In the genomic region with DNA sequence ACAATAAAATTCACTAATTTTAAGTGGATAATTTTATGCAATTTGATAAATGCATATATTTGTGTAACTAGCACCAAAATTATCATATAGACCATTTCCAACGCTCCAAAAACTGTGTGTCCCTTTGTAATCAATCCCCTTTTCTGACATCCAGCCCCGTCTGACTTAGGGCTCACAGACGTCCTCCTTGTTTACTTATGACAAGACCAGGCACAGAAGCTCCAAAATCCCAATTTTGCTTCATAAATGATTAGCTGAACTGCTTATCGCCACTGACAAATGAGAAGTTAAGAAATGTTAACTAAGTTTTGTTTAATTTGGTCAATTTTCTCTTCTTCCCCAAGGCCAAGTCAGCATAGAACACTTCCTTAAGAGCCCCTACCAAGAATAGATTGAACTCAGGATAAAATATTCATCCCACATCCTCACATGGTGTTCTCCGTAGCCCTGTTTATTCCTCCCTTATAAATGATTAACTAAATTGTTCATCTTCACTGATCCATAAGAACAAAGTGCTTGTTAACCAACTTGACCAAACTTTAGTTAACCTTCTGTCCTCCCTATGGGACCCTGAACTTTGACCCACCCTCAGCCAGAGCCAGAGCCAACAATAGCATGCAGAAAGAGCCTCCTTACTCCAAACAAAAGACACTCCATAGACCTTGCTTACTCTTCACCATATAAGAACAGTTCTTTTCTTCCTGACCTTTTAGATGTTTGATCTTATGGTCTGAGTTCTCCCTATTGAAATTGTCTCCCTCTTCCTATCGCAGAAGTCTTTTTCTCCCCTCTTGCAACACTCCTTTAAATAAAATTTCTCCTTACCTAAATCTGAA, we compare ENCODE assay signal across 24 cellular contexts. TPM values are rescaled to one million over a fixed set of nuclear protein-coding genes. Genes with fewer than 3 reads are reported as not detected.
DNase-seq lines count a peak whose midpoint lies in the region; ATAC-seq and TF ChIP-seq lines count a peak whose summit lies in the region.
"Had no signal": no experiment of that assay in that cellular context is flagged by ENCODE, and none has a peak within 500 bp of the region (broad histone marks: within the 10 kb centered on the region; RNA-seq: fewer than 3 reads in every experiment).

No MANE protein-coding gene starts in this region.

- H3K27ac ChIP-seq in 22Rv1 (peak overlapping the region; percentile 83), VCaP (peak overlapping the region; percentile 20)
- H3K27ac ChIP-seq: RWPE1, SK-N-MC had no signal

- no peak for ATAC-seq in natural killer cell treated with Interleukin-12 subunit alpha and Interleukin-12 subunit beta and Interleukin-15 and Interleukin-18, amount 100 ng/mL, for 72 hours
- ATAC-seq in GM19397 (IDR thresholded peaks at IDR 0.05; ENCODE audit: unreplicated experiment): no peak
- ATAC-seq: CD8-positive, alpha-beta T cell had no signal

- H3K27ac Mint-ChIP-seq in natural killer cell treated with Interleukin-12 subunit alpha and Interleukin-12 subunit beta and Interleukin-15 and Interleukin-18, amount 100 ng/mL, for 72 hours: no peak overlapping the region
- H3K27ac Mint-ChIP-seq: CD8-positive, alpha-beta T cell had no signal

- H3K4me1 Mint-ChIP-seq in natural killer cell treated with Interleukin-12 subunit alpha and Interleukin-12 subunit beta and Interleukin-15 and Interleukin-18, amount 100 ng/mL, for 72 hours (ENCODE audit: low read depth in 2 of 2): no peaks in the 10 kb centered on the region

- H3K4me3 Mint-ChIP-seq in natural killer cell treated with Interleukin-12 subunit alpha and Interleukin-12 subunit beta and Interleukin-15 and Interleukin-18, amount 100 ng/mL, for 72 hours: no peak overlapping the region
- H3K4me3 Mint-ChIP-seq: CD8-positive, alpha-beta T cell had no signal

- no peaks in the 10 kb centered on the region for H3K9me3 Mint-ChIP-seq in natural killer cell treated with Interleukin-12 subunit alpha and Interleukin-12 subunit beta and Interleukin-15 and Interleukin-18, amount 100 ng/mL, for 72 hours
- H3K9me3 Mint-ChIP-seq: CD8-positive, alpha-beta T cell had no signal

- no peak for TF ChIP-seq CTCF in 22Rv1 (IDR thresholded peaks at IDR 0.05)
- TF ChIP-seq CTCF in VCaP (conservative IDR thresholded peaks at IDR 0.05): no peak

- H3K36me3 Mint-ChIP-seq in natural killer cell treated with Interleukin-12 subunit alpha and Interleukin-12 subunit beta and Interleukin-15 and Interleukin-18, amount 100 ng/mL, for 72 hours: no peaks in the 10 kb centered on the region
- H3K36me3 Mint-ChIP-seq: CD8-positive, alpha-beta T cell had no signal

- DNase-seq in kidney tubule cell (ENCODE audit: low spot score) (peak; percentile 73), mucosa of gallbladder (ENCODE audit: low spot score) (peak; percentile 57), NCI-H748 treated with DMSO at 0.1 percent for 48 hours (lab: John Stamatoyannopoulos, UW) (no peak), NCI-H1694 (lab: John Stamatoyannopoulos, UW) (no peak)
- DNase-seq in natural killer cell treated with Interleukin-12 subunit alpha and Interleukin-12 subunit beta and Interleukin-15 and Interleukin-18, amount 100 ng/mL, for 72 hours (ENCODE audit: low spot score): no peak
- DNase-seq: 8988T; C1 segment of cervical spinal cord; CD8-positive, alpha-beta T cell; EL; H7; KBM-7; MM.1S; NCI-H1048; NCI-H1417 treated with DMSO at 0.1 percent for 48 hours; NCI-H187 treated with DMSO at 0.1 percent for 48 hours; NCI-H2107; NCI-H510A; NK-92 treated with Interleukin-12 subunit alpha and Interleukin-12 subunit beta, amount 100 ng/mL, for 24 hours; SHP77 treated with DMSO at 0.1 percent for 48 hours had no signal

- H3K27me3 Mint-ChIP-seq in natural killer cell treated with Interleukin-12 subunit alpha and Interleukin-12 subunit beta and Interleukin-15 and Interleukin-18, amount 100 ng/mL, for 72 hours: peaks cover 5 to 14% of the 10 kb centered on the region in 2 donors

RNA-seq across cellular contexts. Expression of gene GLYAT, which starts 30.8 kb away (rescaled TPM):
- total RNA-seq in mucosa of gallbladder: 0.49 TPM
- not detected for total RNA-seq in natural killer cell treated with Interleukin-12 subunit alpha and Interleukin-12 subunit beta and Interleukin-15 and Interleukin-18, amount 100 ng/mL, for 72 hours
- total RNA-seq: CD8-positive, alpha-beta T cell; H7 had no signal

Comparison
In these comparisons a context has a peak if more than half of its experiments do, and no peak if none do; other contexts are left out.
1. DNase-seq: peak in kidney tubule cell (single experiment) and mucosa of gallbladder (single experiment); none in NCI-H748 treated with DMSO at 0.1 percent for 48 hours (single experiment), natural killer cell treated with Interleukin-12 subunit alpha and Interleukin-12 subunit beta and Interleukin-15 and Interleukin-18, amount 100 ng/mL, for 72 hours (single experiment) and NCI-H1694 (single experiment).